7 cellular contexts compared by ENCODE assay signal in the genomic region with DNA sequence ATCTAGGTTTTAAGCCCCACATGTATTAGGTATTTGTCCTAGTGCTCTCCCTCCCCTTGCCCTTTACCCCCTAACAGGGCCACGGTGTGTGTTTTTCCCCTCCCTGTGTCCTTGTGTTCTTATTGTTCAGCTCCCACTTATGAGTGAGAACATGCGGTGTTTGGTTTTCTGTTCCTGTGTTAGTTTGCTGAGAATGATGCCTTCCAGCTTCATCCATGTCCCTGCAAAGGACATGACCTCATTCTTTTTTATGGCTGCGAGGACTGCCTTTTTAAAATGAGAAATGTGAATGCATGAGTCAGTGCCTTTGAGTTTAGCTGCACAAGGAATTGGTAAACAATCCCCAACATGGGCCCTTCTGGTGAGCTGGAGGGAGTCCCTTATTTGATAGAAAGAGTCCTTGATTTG.
A peak's percentile ranks its signal among the peaks of the same experiment; 100 is the strongest.
DNase-seq lines count a peak whose midpoint lies in the region; ATAC-seq and TF ChIP-seq lines count a peak whose summit lies in the region.
"Not testable (repeated sequence)": the region's sequence is repeated elsewhere in the genome, so short reads cannot be mapped to it uniquely, and the experiment has no call there.

No MANE protein-coding gene starts in this region.

- not testable (repeated sequence) for H3K4me1 ChIP-seq in HEK293 (ENCODE audit: control insufficient read depth, insufficient read depth, low read length); body of pancreas; osteoblast (ENCODE audit: insufficient read depth, low read length)
- H3K4me1 ChIP-seq in PC-9 (replicated peaks; ENCODE audit: insufficient read depth), result peaks cover 61% of the 10 kb centered on the region

- not testable (repeated sequence) for H3K4me3 ChIP-seq in HEK293 (ENCODE audit: low read depth, low read length); PC-9; body of pancreas; osteoblast (ENCODE audit: insufficient read depth, low read length)

- not testable (repeated sequence) for TF ChIP-seq CTCF in HEK293 (tag by site-specific recombination; IDR thresholded peaks at IDR 0.05); PC-9 (conservative IDR thresholded peaks at IDR 0.05); body of pancreas (IDR thresholded peaks at IDR 0.05); osteoblast (IDR thresholded peaks at IDR 0.05; ENCODE audit: extremely low read depth, low read depth, low read length)

- intact Hi-C loops in PC-9 (cut with micrococcal nuclease; ENCODE audit: unreplicated experiment); body of pancreas (cut with DNase I); left colon (cut with DNase I, micrococcal nuclease): not testable (repeated sequence)

- ATAC-seq in body of pancreas, result peak; percentile 48
- ATAC-seq in esophagus mucosa, result peak; percentile 25
- ATAC-seq in left colon, result peak; percentile 29

- CTCF ChIA-PET in HEK293 (lab: Yijun Ruan, JAX) (interaction anchor here (0.5 to 1.3 kb wide), 4 partner anchors 46 to 141 kb away, joined by 3 to 7 read pairs (median 4); no protein-coding TSS in a partner anchor), PC-9 (lab: Charles Lee) (interaction anchor here (1.2 kb wide), 1 partner anchor 140 kb away, joined by 4 read pairs; no protein-coding TSS in a partner anchor)

- H3K9me3 ChIP-seq in HEK293 (ENCODE audit: control insufficient read depth, insufficient read depth, low read depth, low read length); PC-9 (ENCODE audit: insufficient read depth, low read depth); body of pancreas; osteoblast (ENCODE audit: low read depth, low read length): not testable (repeated sequence)

- H3K27me3 ChIP-seq in PC-9 (ENCODE audit: insufficient read depth, low read depth); body of pancreas; osteoblast (ENCODE audit: insufficient read depth, low read length): not testable (repeated sequence)

- not testable (repeated sequence) for H4K20me1 ChIP-seq in PC-9 (ENCODE audit: insufficient read depth); osteoblast (ENCODE audit: insufficient read depth, low read length)

- POLR2A ChIA-PET in HEK293 (lab: Yijun Ruan, JAX), result not testable (repeated sequence)
- POLR2A ChIA-PET in PC-9 (lab: Charles Lee; ENCODE audit: unreplicated experiment), result interaction anchor here (0.5 to 1.1 kb wide), 6 partner anchors 13 to 433 kb away, joined by 3 to 18 read pairs (median 4); no protein-coding TSS in a partner anchor

- H3F3A ChIP-seq in PC-9 (ENCODE audit: insufficient read depth, low read depth), result peaks cover 52% of the 10 kb centered on the region

- peak; percentile 21 for DNase-seq in DMS 273 (lab: John Stamatoyannopoulos, UW; ENCODE audit: unreplicated experiment)
- peak in 1 of 2 experiments; percentile 93 for DNase-seq in PC-9
- not testable (repeated sequence) for DNase-seq in body of pancreas, left colon
- peak; percentile 90 for DNase-seq in osteoblast (ENCODE audit: insufficient read length, low spot score, missing footprints)

- H3K27ac ChIP-seq in HEK293 (ENCODE audit: extremely low read depth, low read depth, low read length); osteoblast (ENCODE audit: low read depth, low read length): not testable (repeated sequence)
- H3K27ac ChIP-seq in PC-9 (peak overlapping the region; percentile 65), body of pancreas (peak overlapping the region in 1 of 4 donors; percentile 4)

- BruUV-seq in PC-9 (replicated peaks; lab: Mats Ljungman, UMichigan), result not testable (repeated sequence)

- 58 to 62% methylated on average over 3 of the region's 3 CpGs for WGBS in body of pancreas, 2 donors

- not testable (repeated sequence) for H3K79me2 ChIP-seq in PC-9 (ENCODE audit: low read depth); osteoblast (ENCODE audit: insufficient read depth, low read length)

- H3K4me2 ChIP-seq in PC-9, result peak overlapping the region; percentile 46
- not testable (repeated sequence) for H3K4me2 ChIP-seq in osteoblast (ENCODE audit: insufficient read depth, low read length)

- not testable (repeated sequence) for H3K9me2 ChIP-seq in PC-9 (ENCODE audit: insufficient read depth)

- H2AFZ ChIP-seq in PC-9; osteoblast (ENCODE audit: low read length): not testable (repeated sequence)

- TF ChIP-seq POLR2A in body of pancreas (IDR thresholded peaks at IDR 0.05), result not testable (repeated sequence)

- H3K36me3 ChIP-seq in HEK293 (ENCODE audit: control insufficient read depth in 2 of 2, insufficient read depth in 1 of 2, low read length in 2 of 2); PC-9 (ENCODE audit: low read depth); body of pancreas (replicated peaks in 1 of 2; ENCODE audit: insufficient read depth in 1 of 2, low read depth in 2 of 2); osteoblast (ENCODE audit: insufficient read depth, low read length): not testable (repeated sequence)

TF ChIP-seq in HEK293, 187 proteins besides CTCF, POLR2A, EP300 and RAD21 (continues in another document):
- TF ChIP-seq GLIS1 (tag by site-specific recombination; IDR thresholded peaks at IDR 0.05), result 0 out of 2 replicates have a peak, but pooled peaks have one; percentile 39
- peak; percentile 39; the same call in 1 of the 2 replicates for TF ChIP-seq ZBTB21 (tag by site-specific recombination; IDR thresholded peaks at IDR 0.05)
- TF ChIP-seq ZNF629 (tag by site-specific recombination; IDR thresholded peaks at IDR 0.05), result peak; percentile 71
- TF ChIP-seq BCL11A (tag by site-specific recombination; IDR thresholded peaks at IDR 0.05; ENCODE audit: low read depth), result peak; percentile 44; the same call in 1 of the 2 replicates
- TF ChIP-seq ZBTB48 (tag by site-specific recombination; IDR thresholded peaks at IDR 0.05), result peak; percentile 63; the same call in 1 of the 2 replicates
- TF ChIP-seq, protein P1, sequence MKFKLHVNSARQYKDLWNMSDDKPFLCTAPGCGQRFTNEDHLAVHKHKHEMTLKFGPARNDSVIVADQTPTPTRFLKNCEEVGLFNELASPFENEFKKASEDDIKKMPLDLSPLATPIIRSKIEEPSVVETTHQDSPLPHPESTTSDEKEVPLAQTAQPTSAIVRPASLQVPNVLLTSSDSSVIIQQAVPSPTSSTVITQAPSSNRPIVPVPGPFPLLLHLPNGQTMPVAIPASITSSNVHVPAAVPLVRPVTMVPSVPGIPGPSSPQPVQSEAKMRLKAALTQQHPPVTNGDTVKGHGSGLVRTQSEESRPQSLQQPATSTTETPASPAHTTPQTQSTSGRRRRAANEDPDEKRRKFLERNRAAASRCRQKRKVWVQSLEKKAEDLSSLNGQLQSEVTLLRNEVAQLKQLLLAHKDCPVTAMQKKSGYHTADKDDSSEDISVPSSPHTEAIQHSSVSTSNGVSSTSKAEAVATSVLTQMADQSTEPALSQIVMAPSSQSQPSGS (tag by site-specific recombination; IDR thresholded peaks at IDR 0.05; ENCODE audit: low read depth), result peak; percentile 92
- peak; percentile 86 for TF ChIP-seq ZFP69B (tag by site-specific recombination; IDR thresholded peaks at IDR 0.05)
- peak; percentile 51 for TF ChIP-seq ZNF335 (tag by site-specific recombination; conservative IDR thresholded peaks at IDR 0.05)
- peak; percentile 49 for TF ChIP-seq ZBTB17 (tag by site-specific recombination; IDR thresholded peaks at IDR 0.05)
- TF ChIP-seq, protein P2, sequence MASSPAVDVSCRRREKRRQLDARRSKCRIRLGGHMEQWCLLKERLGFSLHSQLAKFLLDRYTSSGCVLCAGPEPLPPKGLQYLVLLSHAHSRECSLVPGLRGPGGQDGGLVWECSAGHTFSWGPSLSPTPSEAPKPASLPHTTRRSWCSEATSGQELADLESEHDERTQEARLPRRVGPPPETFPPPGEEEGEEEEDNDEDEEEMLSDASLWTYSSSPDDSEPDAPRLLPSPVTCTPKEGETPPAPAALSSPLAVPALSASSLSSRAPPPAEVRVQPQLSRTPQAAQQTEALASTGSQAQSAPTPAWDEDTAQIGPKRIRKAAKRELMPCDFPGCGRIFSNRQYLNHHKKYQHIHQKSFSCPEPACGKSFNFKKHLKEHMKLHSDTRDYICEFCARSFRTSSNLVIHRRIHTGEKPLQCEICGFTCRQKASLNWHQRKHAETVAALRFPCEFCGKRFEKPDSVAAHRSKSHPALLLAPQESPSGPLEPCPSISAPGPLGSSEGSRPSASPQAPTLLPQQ (tag by site-specific recombination; IDR thresholded peaks at IDR 0.05), result peak; percentile 90
- TF ChIP-seq ZNF366 (tag by site-specific recombination; conservative IDR thresholded peaks at IDR 0.05), result peak; percentile 43; the same call in 1 of the 2 replicates
- peak; percentile 44; the same call in 1 of the 2 replicates for TF ChIP-seq SP7 (tag by site-specific recombination; IDR thresholded peaks at IDR 0.05)
- TF ChIP-seq, protein P3, sequence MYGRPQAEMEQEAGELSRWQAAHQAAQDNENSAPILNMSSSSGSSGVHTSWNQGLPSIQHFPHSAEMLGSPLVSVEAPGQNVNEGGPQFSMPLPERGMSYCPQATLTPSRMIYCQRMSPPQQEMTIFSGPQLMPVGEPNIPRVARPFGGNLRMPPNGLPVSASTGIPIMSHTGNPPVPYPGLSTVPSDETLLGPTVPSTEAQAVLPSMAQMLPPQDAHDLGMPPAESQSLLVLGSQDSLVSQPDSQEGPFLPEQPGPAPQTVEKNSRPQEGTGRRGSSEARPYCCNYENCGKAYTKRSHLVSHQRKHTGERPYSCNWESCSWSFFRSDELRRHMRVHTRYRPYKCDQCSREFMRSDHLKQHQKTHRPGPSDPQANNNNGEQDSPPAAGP (tag by site-specific recombination; IDR thresholded peaks at IDR 0.05), result 0 out of 2 replicates have a peak, but pooled peaks have one; percentile 38
- TF ChIP-seq ZNF24 (tag by site-specific recombination; IDR thresholded peaks at IDR 0.05), result 0 out of 2 replicates have a peak, but pooled peaks have one; percentile 27
